Comparison of ENCODE assay signal across 12 cellular contexts in the genomic region with DNA sequence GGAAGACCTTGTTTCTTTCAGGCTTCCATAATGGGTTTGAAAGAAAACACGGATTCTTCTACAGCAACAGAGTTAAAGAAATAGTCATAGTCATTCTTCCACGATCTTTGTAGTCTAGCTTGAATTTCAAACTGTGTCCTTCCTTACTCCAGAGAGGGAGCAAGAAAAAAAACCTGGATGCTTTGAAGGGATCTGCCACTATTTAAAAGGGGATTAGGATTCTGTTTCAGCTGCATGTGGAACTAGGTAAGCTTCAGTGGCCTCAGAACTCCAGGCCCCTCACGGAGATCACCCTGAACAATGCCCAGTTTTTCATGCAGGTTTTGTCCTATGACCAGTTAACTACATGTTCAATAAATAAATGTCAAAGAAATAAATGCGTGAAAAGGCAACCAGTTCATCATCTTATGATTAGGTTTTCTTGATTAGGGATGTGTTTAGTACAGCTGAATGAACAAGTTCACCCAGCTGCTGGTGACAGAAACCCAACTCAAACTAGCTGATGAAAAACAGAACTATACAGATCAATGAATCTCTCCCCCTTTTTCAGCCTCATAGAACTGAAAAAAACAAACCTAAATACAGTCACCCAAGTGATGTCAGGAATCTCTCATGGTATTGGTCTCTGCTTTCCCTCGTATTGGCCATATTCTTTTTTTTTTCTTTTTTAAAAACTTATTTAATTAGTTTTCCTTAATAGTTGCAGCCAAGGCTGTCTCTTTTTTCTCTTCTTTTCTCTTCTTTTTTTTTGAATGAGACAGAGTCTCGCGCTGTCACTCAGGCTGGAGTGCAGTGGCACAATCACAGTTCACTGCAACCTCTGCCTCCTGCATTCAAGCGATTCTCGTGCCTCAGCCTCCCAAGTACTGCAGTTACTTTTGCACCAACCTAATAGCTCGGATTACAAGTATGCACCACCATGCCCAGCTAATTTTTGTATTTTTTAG. TPM values are rescaled to one million over a fixed set of nuclear protein-coding genes. Genes with fewer than 3 reads are reported as not detected.
A peak's percentile ranks its signal among the peaks of the same experiment; 100 is the strongest.
DNase-seq lines count a peak whose midpoint lies in the region; ATAC-seq, FAIRE-seq and TF ChIP-seq lines count a peak whose summit lies in the region.
"Had no signal": no experiment of that assay in that cellular context is flagged by ENCODE, and none has a peak within 500 bp of the region (broad histone marks: within the 10 kb centered on the region; RNA-seq: fewer than 3 reads in every experiment).

No MANE protein-coding gene starts in this region.

- no peaks in the 10 kb centered on the region for H3K36me3 ChIP-seq in HUES64 (ENCODE audit: insufficient read depth, low read length)
- H3K36me3 ChIP-seq: SJCRH30 had no signal

- DNase-seq in activated CD4-positive, CD25-positive, alpha-beta regulatory T cell treated with anti-CD3 and anti-CD28 coated beads, Interleukin-2, amount 50 U/mL, for 72 hours = no peak
- no peak for DNase-seq in naive thymus-derived CD8-positive, alpha-beta T cell
- DNase-seq in urothelium cell line (ENCODE audit: low spot score) (no peak), glutamatergic neuron (no peak)
- DNase-seq in activated CD8-positive, alpha-beta memory T cell treated with anti-CD3 and anti-CD28 coated beads, Interleukin-2, amount 50 U/mL, for 48 hours = no peak
- DNase-seq: lower lobe of right lung, NCI-H2171 treated with DMSO at 0.1 percent for 48 hours had no signal

- peak; percentile 18 to 51 for ATAC-seq in activated CD4-positive, CD25-positive, alpha-beta regulatory T cell treated with anti-CD3 and anti-CD28 coated beads, Interleukin-2, amount 50 U/mL, for 24 hours
- peak; percentile 45 for ATAC-seq in GM21619 (IDR thresholded peaks at IDR 0.05; ENCODE audit: unreplicated experiment)
- ATAC-seq in naive thymus-derived CD8-positive, alpha-beta T cell = no peak
- ATAC-seq: lower lobe of right lung had no signal

- 0 out of 2 replicates have a peak overlapping the region, but pooled peaks have one; percentile 24 for H3K27ac ChIP-seq in HUES64 (ENCODE audit: low read depth, low read length)
- H3K27ac ChIP-seq: lower lobe of right lung, SJCRH30 had no signal

- no peak for FAIRE-seq in urothelium cell line (lab: Jason Lieb, UNC)
- FAIRE-seq: A204.1 had no signal

- H3K36me3 Mint-ChIP-seq in naive thymus-derived CD8-positive, alpha-beta T cell = peaks cover 0 to 58% (median 0%) of the 10 kb centered on the region in 3 donors
- no peaks in the 10 kb centered on the region for H3K36me3 Mint-ChIP-seq in glutamatergic neuron (ENCODE audit: unreplicated experiment)

- H3K4me3 ChIP-seq in HUES64 (ENCODE audit: low read length) = no peak overlapping the region
- H3K4me3 ChIP-seq: lower lobe of right lung, SJCRH30 had no signal

- H3K4me1 Mint-ChIP-seq in naive thymus-derived CD8-positive, alpha-beta T cell = peaks cover 11 to 51% (median 23%) of the 10 kb centered on the region in 4 donors
- H3K4me1 Mint-ChIP-seq in glutamatergic neuron (ENCODE audit: low read depth, unreplicated experiment) = no peaks in the 10 kb centered on the region

- POLR2A ChIA-PET in naive thymus-derived CD8-positive, alpha-beta T cell (lab: Charles Lee) = interaction anchor here (1.4 kb wide), 1 partner anchor 14 kb away, joined by 3 read pairs; a partner anchor contains a TSS

- H3K27me3 Mint-ChIP-seq in naive thymus-derived CD8-positive, alpha-beta T cell = no peaks in the 10 kb centered on the region
- H3K27me3 Mint-ChIP-seq in glutamatergic neuron (ENCODE audit: unreplicated experiment) = peaks cover 2% of the 10 kb centered on the region

- H3K4me3 Mint-ChIP-seq in naive thymus-derived CD8-positive, alpha-beta T cell = no peak overlapping the region
- H3K4me3 Mint-ChIP-seq in glutamatergic neuron (ENCODE audit: unreplicated experiment) = no peak overlapping the region

- no peak for TF ChIP-seq CTCF in glutamatergic neuron (IDR thresholded peaks at IDR 0.05; ENCODE audit: partially characterized antibody, unreplicated experiment)

- H3K9me3 Mint-ChIP-seq in naive thymus-derived CD8-positive, alpha-beta T cell = no peaks in the 10 kb centered on the region
- no peaks in the 10 kb centered on the region for H3K9me3 Mint-ChIP-seq in glutamatergic neuron (ENCODE audit: unreplicated experiment)

- peaks cover 5% of the 10 kb centered on the region; the same call in 1 of the 2 replicates for H3K27me3 ChIP-seq in HUES64 (ENCODE audit: insufficient read depth, low read length)
- H3K27me3 ChIP-seq: SJCRH30 had no signal

- no peaks in the 10 kb centered on the region for H3K9me3 ChIP-seq in HUES64 (ENCODE audit: insufficient read depth, low read depth, low read length)
- H3K9me3 ChIP-seq: lower lobe of right lung, SJCRH30 had no signal

- H3K27ac Mint-ChIP-seq in naive thymus-derived CD8-positive, alpha-beta T cell = peak overlapping the region; percentile 52 to 88 (median 73)
- no peak overlapping the region for H3K27ac Mint-ChIP-seq in glutamatergic neuron (ENCODE audit: unreplicated experiment)

- peaks cover 28% of the 10 kb centered on the region for H3K4me1 ChIP-seq in HUES64 (ENCODE audit: insufficient read depth, low read length)
- H3K4me1 ChIP-seq: lower lobe of right lung had no signal

- WGBS in HUES64 = 76% methylated on average over 10 of the region's 10 CpGs

- no peak overlapping the region for H3K9ac ChIP-seq in HUES64 (ENCODE audit: low read depth, low read length)

RNA-seq across cellular contexts. Expression of a gene that starts 14.6 kb away (rescaled TPM):
- 49.8 TPM for polyA plus RNA-seq in HUES64 (2013, experiment 1 of 2)
- polyA plus RNA-seq in HUES64 (2013, experiment 2 of 2) = 58.5 TPM
- total RNA-seq in naive thymus-derived CD8-positive, alpha-beta T cell = 1 to 10 TPM; 6.9 to 8.3 TPM
- polyA plus RNA-seq in naive thymus-derived CD8-positive, alpha-beta T cell = 1 to 10 TPM; 7.9 to 8.9 (median 8.2) TPM
- 149 TPM for total RNA-seq in glutamatergic neuron (ENCODE audit: unreplicated experiment)

Comparison
In these comparisons a context has a peak if more than half of its experiments do, and no peak if none do; other contexts are left out.
1. ATAC-seq: peak in activated CD4-positive, CD25-positive, alpha-beta regulatory T cell treated with anti-CD3 and anti-CD28 coated beads, Interleukin-2, amount 50 U/mL, for 24 hours (2 of 2) and GM21619 (single experiment); none in naive thymus-derived CD8-positive, alpha-beta T cell (0 of 2).
2. RNA of a gene that starts 14.6 kb away (total RNA-seq): 149 TPM in glutamatergic neuron (single experiment); 6.9 to 8.3 TPM in naive thymus-derived CD8-positive, alpha-beta T cell; every median in the first group is over 10 times any median in the second.